Comparison of ENCODE assay signal across 1 cellular context in the genomic region with DNA sequence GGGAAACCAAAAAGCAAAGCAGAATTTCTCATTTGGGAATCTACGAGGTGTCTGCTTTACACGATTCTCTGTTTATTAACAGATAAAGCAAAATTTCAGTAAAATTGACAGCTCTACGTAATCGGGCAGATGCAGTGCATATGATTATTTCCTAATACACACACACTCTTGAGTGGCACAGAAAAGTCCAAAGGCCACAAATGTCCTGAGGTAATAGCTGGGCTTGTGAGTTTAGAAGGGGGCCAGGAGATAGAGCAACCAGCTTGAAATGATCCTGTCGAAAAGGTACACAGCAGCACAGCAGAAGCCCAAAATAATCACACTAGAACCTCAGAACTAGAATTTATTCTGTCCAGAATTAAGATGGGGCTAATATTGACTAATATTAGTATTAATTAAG.
TF ChIP-seq lines count a peak whose summit lies in the region.

No MANE protein-coding gene starts in this region.

TF ChIP-seq in liver, 16 proteins besides CTCF, POLR2A, EP300 and RAD21 (continued from another document):
- TF ChIP-seq REST (IDR thresholded peaks at IDR 0.05) (no peak), FOXA2 (IDR thresholded peaks at IDR 0.05) (no peak), JUND (IDR thresholded peaks at IDR 0.05) (no peak), EGR1 (IDR thresholded peaks at IDR 0.05; ENCODE audit: low read depth in 2 of 2) (no peak), FOXA1 (IDR thresholded peaks at IDR 0.05) (no peak), YY1 (IDR thresholded peaks at IDR 0.05) (no peak), TAF1 (conservative IDR thresholded peaks at IDR 0.05) (no peak), SP1 (IDR thresholded peaks at IDR 0.05) (peak; percentile 59), RXRA (IDR thresholded peaks at IDR 0.05) (no peak), GABPA (IDR thresholded peaks at IDR 0.05 in 1 of 2, conservative IDR thresholded peaks at IDR 0.05 in 1 of 2) (no peak), HNF4G (IDR thresholded peaks at IDR 0.05) (peak; percentile 52), NR2F2 (IDR thresholded peaks at IDR 0.05) (no peak)
- TF ChIP-seq, protein P1, sequence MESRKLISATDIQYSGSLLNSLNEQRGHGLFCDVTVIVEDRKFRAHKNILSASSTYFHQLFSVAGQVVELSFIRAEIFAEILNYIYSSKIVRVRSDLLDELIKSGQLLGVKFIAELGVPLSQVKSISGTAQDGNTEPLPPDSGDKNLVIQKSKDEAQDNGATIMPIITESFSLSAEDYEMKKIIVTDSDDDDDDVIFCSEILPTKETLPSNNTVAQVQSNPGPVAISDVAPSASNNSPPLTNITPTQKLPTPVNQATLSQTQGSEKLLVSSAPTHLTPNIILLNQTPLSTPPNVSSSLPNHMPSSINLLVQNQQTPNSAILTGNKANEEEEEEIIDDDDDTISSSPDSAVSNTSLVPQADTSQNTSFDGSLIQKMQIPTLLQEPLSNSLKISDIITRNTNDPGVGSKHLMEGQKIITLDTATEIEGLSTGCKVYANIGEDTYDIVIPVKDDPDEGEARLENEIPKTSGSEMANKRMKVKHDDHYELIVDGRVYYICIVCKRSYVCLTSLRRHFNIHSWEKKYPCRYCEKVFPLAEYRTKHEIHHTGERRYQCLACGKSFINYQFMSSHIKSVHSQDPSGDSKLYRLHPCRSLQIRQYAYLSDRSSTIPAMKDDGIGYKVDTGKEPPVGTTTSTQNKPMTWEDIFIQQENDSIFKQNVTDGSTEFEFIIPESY (IDR thresholded peaks at IDR 0.05): no peak
- TF ChIP-seq, protein P2, sequence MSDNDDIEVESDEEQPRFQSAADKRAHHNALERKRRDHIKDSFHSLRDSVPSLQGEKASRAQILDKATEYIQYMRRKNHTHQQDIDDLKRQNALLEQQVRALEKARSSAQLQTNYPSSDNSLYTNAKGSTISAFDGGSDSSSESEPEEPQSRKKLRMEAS (IDR thresholded peaks at IDR 0.05): no peak
- TF ChIP-seq, protein P3, sequence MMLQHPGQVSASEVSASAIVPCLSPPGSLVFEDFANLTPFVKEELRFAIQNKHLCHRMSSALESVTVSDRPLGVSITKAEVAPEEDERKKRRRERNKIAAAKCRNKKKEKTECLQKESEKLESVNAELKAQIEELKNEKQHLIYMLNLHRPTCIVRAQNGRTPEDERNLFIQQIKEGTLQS (IDR thresholded peaks at IDR 0.05): no peak
